10 cellular contexts compared by ENCODE assay signal in the genomic region with DNA sequence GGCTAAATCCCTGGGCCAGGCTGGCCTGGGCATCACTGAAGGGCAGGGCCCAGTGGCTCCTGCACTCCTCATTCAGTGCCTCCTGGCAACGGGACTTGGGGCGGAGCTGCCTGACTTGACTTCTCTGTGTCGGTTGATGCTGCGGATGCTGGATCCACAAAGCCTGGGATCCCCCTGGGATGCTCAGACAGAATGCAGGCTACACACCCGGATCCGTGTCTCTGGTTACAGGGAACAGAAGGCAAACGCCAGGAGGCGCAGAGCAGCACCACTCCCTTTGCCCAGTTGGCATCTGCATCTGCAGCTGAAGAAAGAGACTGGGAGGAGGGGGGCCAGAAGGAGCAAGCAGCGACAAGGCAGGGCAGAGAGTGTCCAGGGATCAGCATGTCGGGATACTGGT.
DNase-seq lines count a peak whose midpoint lies in the region; ATAC-seq, FAIRE-seq and TF ChIP-seq lines count a peak whose summit lies in the region.
"Had no signal": no experiment of that assay in that cellular context is flagged by ENCODE, and none has a peak within 500 bp of the region (broad histone marks: within the 10 kb centered on the region; RNA-seq: fewer than 3 reads in every experiment).

No MANE protein-coding gene starts in this region.

- no peaks in the 10 kb centered on the region for H3K9me3 Mint-ChIP-seq in activated CD8-positive, alpha-beta memory T cell treated with anti-CD3 and anti-CD28 coated beads, Interleukin-2, amount 10 ng/mL, durations not matched to agents 7 days and 5 days (ENCODE audit: low read depth)

- H3K27ac ChIP-seq in BLaER1 treated with 17β-estradiol and CSF1 and Interleukin-3, amounts not matched to agents 10 nM and 100 nM = peak overlapping the region in 2 of 11 experiments; percentile 29 to 31; a peak in 2 of 22 replicates
- peak overlapping the region; percentile 36 for H3K27ac ChIP-seq in psoas muscle

- peaks cover 0 to 6% (median 0%) of the 10 kb centered on the region in 11 experiments; a peak in 4 of 22 replicates for H3K27me3 ChIP-seq in BLaER1 treated with 17β-estradiol and CSF1 and Interleukin-3, amounts not matched to agents 10 nM and 100 nM
- H3K27me3 ChIP-seq in psoas muscle (ENCODE audit: insufficient read depth in 3 of 3, low read length in 2 of 3) = peaks cover 0 to 35% (median 2%) of the 10 kb centered on the region in 3 donors

- CTCF ChIA-PET in activated CD8-positive, alpha-beta memory T cell treated with anti-CD3 and anti-CD28 coated beads, Interleukin-2, amount 10 ng/mL, durations not matched to agents 7 days and 5 days (lab: Charles Lee) = no interaction called here

- DNase-seq in SW480 (ENCODE audit: low spot score) (peak; percentile 24), fibroblast of mammary gland (ENCODE audit: low read depth) (peak; percentile 86), psoas muscle (peak in 1 of 2 donors; percentile 35), LoVo (ENCODE audit: low spot score) (no peak), GM19239 (ENCODE audit: insufficient read length, low spot score) (no peak), COLO668 (lab: John Stamatoyannopoulos, UW; ENCODE audit: unreplicated experiment) (no peak)
- no peak for DNase-seq in activated CD8-positive, alpha-beta memory T cell treated with anti-CD3 and anti-CD28 coated beads, Interleukin-2, amount 10 ng/mL, durations not matched to agents 7 days and 5 days
- DNase-seq: NCI-H526 treated with DMSO at 0.1 percent for 48 hours, T-helper 9 cell had no signal

- TF ChIP-seq CTCF in fibroblast of mammary gland (conservative IDR thresholded peaks at IDR 0.05; ENCODE audit: control insufficient read depth, insufficient read depth, low read depth, low read length) (peak; percentile 34), psoas muscle (IDR thresholded peaks at IDR 0.05) (peak; percentile 5)

- ATAC-seq in psoas muscle = no peak
- ATAC-seq in activated CD8-positive, alpha-beta memory T cell treated with anti-CD3 and anti-CD28 coated beads, Interleukin-2, amount 10 ng/mL, durations not matched to agents 7 days and 5 days = no peak

- no peaks in the 10 kb centered on the region for H3K36me3 Mint-ChIP-seq in activated CD8-positive, alpha-beta memory T cell treated with anti-CD3 and anti-CD28 coated beads, Interleukin-2, amount 10 ng/mL, durations not matched to agents 7 days and 5 days

- peak overlapping the region in 10 of 11 experiments; percentile 25 to 65 (median 60); a peak in 18 of 22 replicates for H3K4me2 ChIP-seq in BLaER1 treated with 17β-estradiol and CSF1 and Interleukin-3, amounts not matched to agents 10 nM and 100 nM

- peaks cover 39% of the 10 kb centered on the region for H3K27me3 Mint-ChIP-seq in activated CD8-positive, alpha-beta memory T cell treated with anti-CD3 and anti-CD28 coated beads, Interleukin-2, amount 10 ng/mL, durations not matched to agents 7 days and 5 days

- intact Hi-C loops in psoas muscle (cut with DNase I) = no loop called here

- no peak overlapping the region for H3K27ac Mint-ChIP-seq in activated CD8-positive, alpha-beta memory T cell treated with anti-CD3 and anti-CD28 coated beads, Interleukin-2, amount 10 ng/mL, durations not matched to agents 7 days and 5 days

- no peak overlapping the region for H3K9ac ChIP-seq in BLaER1 treated with 17β-estradiol and CSF1 and Interleukin-3, amounts not matched to agents 10 nM and 100 nM

- peaks cover 16% of the 10 kb centered on the region for H3K4me1 Mint-ChIP-seq in activated CD8-positive, alpha-beta memory T cell treated with anti-CD3 and anti-CD28 coated beads, Interleukin-2, amount 10 ng/mL, durations not matched to agents 7 days and 5 days

- H3K36me3 ChIP-seq in BLaER1 treated with 17β-estradiol and CSF1 and Interleukin-3, amounts not matched to agents 10 nM and 100 nM = no peaks in the 10 kb centered on the region
- no peaks in the 10 kb centered on the region for H3K36me3 ChIP-seq in psoas muscle (ENCODE audit: insufficient read depth in 1 of 2, low read depth in 1 of 2)

- H3K4me3 ChIP-seq in BLaER1 treated with 17β-estradiol and CSF1 and Interleukin-3, amounts not matched to agents 10 nM and 100 nM = no peak overlapping the region
- H3K4me3 ChIP-seq in fibroblast of mammary gland (ENCODE audit: control insufficient read depth, low read depth, low read length) = no peak overlapping the region
- no peak overlapping the region for H3K4me3 ChIP-seq in psoas muscle

- no peaks in the 10 kb centered on the region for H3K9me3 ChIP-seq in BLaER1 treated with 17β-estradiol and CSF1 and Interleukin-3, amounts not matched to agents 10 nM and 100 nM (replicated peaks in 1 of 11)
- H3K9me3 ChIP-seq in psoas muscle = no peaks in the 10 kb centered on the region

- no peak for FAIRE-seq in GM19239 (lab: Jason Lieb, UNC)

- 47 to 58% (median 56%) methylated on average over 10 of the region's 10 CpGs for WGBS in psoas muscle, 3 donors

- no peak overlapping the region for H3K4me3 Mint-ChIP-seq in activated CD8-positive, alpha-beta memory T cell treated with anti-CD3 and anti-CD28 coated beads, Interleukin-2, amount 10 ng/mL, durations not matched to agents 7 days and 5 days

- no peaks in the 10 kb centered on the region; a peak in 1 of 22 replicates for H4K20me1 ChIP-seq in BLaER1 treated with 17β-estradiol and CSF1 and Interleukin-3, amounts not matched to agents 10 nM and 100 nM

- peaks cover 34 to 48% (median 41%) of the 10 kb centered on the region in 10 experiments for H3K4me1 ChIP-seq in BLaER1 treated with 17β-estradiol and CSF1 and Interleukin-3, amounts not matched to agents 10 nM and 100 nM
- no peaks in the 10 kb centered on the region for H3K4me1 ChIP-seq in psoas muscle

Comparison
In these comparisons a context has a peak if more than half of its experiments do, and no peak if none do; other contexts are left out.
1. DNase-seq: peak in SW480 (single experiment) and fibroblast of mammary gland (single experiment); none in LoVo (single experiment), GM19239 (single experiment), activated CD8-positive, alpha-beta memory T cell treated with anti-CD3 and anti-CD28 coated beads, Interleukin-2, amount 10 ng/mL, durations not matched to agents 7 days and 5 days (single experiment) and COLO668 (single experiment).